Comparison of ENCODE assay signal across 1 cellular context in genomic region chr20:9215539-9215938, GRCh38.
TF ChIP-seq lines count a peak whose summit lies in the region.

No MANE protein-coding gene starts in this region.

TF ChIP-seq in GM23338, 12 proteins besides CTCF, POLR2A, EP300 and RAD21 (continued from another document):
- no peak for TF ChIP-seq ZNF462 (CRISPR knock-in tag; IDR thresholded peaks at IDR 0.05)
